Comparison of ENCODE assay signal across 9 cellular contexts in the genomic region with DNA sequence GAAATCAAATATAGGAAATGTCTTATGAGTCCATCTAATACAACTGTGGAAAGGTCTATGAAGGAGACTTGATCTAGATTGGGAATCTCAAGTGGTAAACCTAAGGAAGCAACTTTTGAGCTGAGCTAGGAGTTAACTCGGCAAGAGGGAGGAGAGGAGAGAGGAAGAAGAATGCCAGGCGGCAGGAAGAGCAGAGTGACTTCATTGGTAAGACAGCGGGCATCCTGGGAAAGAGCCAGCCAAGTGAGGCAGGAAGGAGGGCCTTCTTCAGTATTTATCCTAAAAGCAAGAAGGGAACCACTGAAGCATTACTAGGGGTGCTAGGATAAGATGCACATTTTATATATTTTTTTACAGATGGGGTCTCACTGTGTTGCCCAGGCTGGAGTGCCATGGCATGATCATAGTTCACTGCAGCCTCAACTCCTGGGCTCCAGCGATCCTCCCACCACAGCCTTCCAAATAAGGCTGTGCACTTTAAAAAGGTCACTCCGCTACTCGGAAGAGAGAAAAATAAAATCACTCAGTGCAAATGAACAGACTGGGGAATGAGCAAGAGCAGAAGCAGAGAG. TPM values are rescaled to one million over a fixed set of nuclear protein-coding genes. Genes with fewer than 3 reads are reported as not detected.
DNase-seq lines count a peak whose midpoint lies in the region; ATAC-seq and TF ChIP-seq lines count a peak whose summit lies in the region.
"Had no signal": no experiment of that assay in that cellular context is flagged by ENCODE, and none has a peak within 500 bp of the region (broad histone marks: within the 10 kb centered on the region; RNA-seq: fewer than 3 reads in every experiment).

No MANE protein-coding gene starts in this region.

- ATAC-seq in T-helper 17 cell (no peak), gastroesophageal sphincter (no peak)

- peak overlapping the region in 1 of 2 donors; percentile 85 for H3K4me3 ChIP-seq in gastroesophageal sphincter
- peak overlapping the region; percentile 81 to 93 (median 84) for H3K4me3 ChIP-seq in stomach
- H3K4me3 ChIP-seq in neuronal stem cell (ENCODE audit: low read length in 2 of 2) = peak overlapping the region in 1 of 2 donors; percentile 17

- H3K18ac ChIP-seq in neuronal stem cell (ENCODE audit: low read length) = no peak overlapping the region

- H3K27me3 Mint-ChIP-seq in activated CD4-positive, alpha-beta T cell treated with anti-CD3 and anti-CD28 coated beads, Interleukin-2, amount 10 ng/mL, durations not matched to agents 7 days and 5 days = no peaks in the 10 kb centered on the region
- no peaks in the 10 kb centered on the region for H3K27me3 Mint-ChIP-seq in T-helper 17 cell

- H4K91ac ChIP-seq in neuronal stem cell (ENCODE audit: low read depth, low read length, poor library complexity) = no peak overlapping the region

- H3K23ac ChIP-seq in neuronal stem cell (ENCODE audit: low read depth, low read length, poor library complexity) = no peak overlapping the region

- TF ChIP-seq CTCF in gastroesophageal sphincter (IDR thresholded peaks at IDR 0.05) (no peak), stomach (IDR thresholded peaks at IDR 0.05) (no peak)

- peak overlapping the region; percentile 66 to 100 (median 99) for H3K27ac ChIP-seq in gastroesophageal sphincter
- peak overlapping the region in 4 of 5 donors; percentile 99 to 100 (median 100) for H3K27ac ChIP-seq in stomach
- no peak overlapping the region for H3K27ac ChIP-seq in neuronal stem cell (replicated peaks; ENCODE audit: low read length)

- H2AFZ ChIP-seq in neuronal stem cell (ENCODE audit: low read length) = no peak overlapping the region

- no peak for DNase-seq in activated CD4-positive, alpha-beta T cell treated with anti-CD3 and anti-CD28 coated beads, Interleukin-2, amount 10 ng/mL, durations not matched to agents 7 days and 5 days
- no peak for DNase-seq in activated CD4-positive, alpha-beta T cell treated with anti-CD3 and anti-CD28 coated beads for 48 hours
- DNase-seq in T-helper 17 cell (no peak), stomach (no peak), HPDE6-E6E7 (ENCODE audit: extremely low spot score) (no peak), midbrain (lab: John Stamatoyannopoulos, UW) (no peak), neuronal stem cell (ENCODE audit: low spot score) (no peak)
- DNase-seq: NCI-H446 had no signal

- POLR2A ChIA-PET in activated CD4-positive, alpha-beta T cell treated with anti-CD3 and anti-CD28 coated beads, Interleukin-2, amount 10 ng/mL, durations not matched to agents 7 days and 5 days (lab: Charles Lee) = no interaction called here

- H3K9ac ChIP-seq in neuronal stem cell (ENCODE audit: low read depth, low read length, poor library complexity) = no peak overlapping the region

- CTCF ChIA-PET in activated CD4-positive, alpha-beta T cell treated with anti-CD3 and anti-CD28 coated beads, Interleukin-2, amount 10 ng/mL, durations not matched to agents 7 days and 5 days (lab: Charles Lee) = interaction anchor here (0.8 to 1.4 kb wide), 5 partner anchors 10 to 33 kb away, joined by 3 to 4 read pairs (median 3); no protein-coding TSS in a partner anchor

- no peak overlapping the region for H4K8ac ChIP-seq in neuronal stem cell (ENCODE audit: low read depth, low read length)

- peaks cover 0 to 40% of the 10 kb centered on the region in 2 donors for H3K36me3 ChIP-seq in gastroesophageal sphincter
- H3K36me3 ChIP-seq in stomach = peaks cover 16 to 47% (median 38%) of the 10 kb centered on the region in 4 donors
- H3K36me3 ChIP-seq in neuronal stem cell (replicated peaks in 1 of 2; ENCODE audit: control insufficient read depth in 2 of 2, insufficient read depth in 2 of 2, low read length in 2 of 2) = peaks cover 7 to 42% of the 10 kb centered on the region in 2 donors

- H3K4me1 ChIP-seq in gastroesophageal sphincter (peaks cover 0 to 50% (median 18%) of the 10 kb centered on the region in 3 donors), stomach (peaks cover 17 to 52% (median 35%) of the 10 kb centered on the region in 4 donors), neuronal stem cell (ENCODE audit: control insufficient read depth in 2 of 2, insufficient read depth in 1 of 2, low read depth in 1 of 2, low read length in 2 of 2) (peaks cover 3 to 4% of the 10 kb centered on the region in 2 donors)

- H2BK5ac ChIP-seq in neuronal stem cell (ENCODE audit: low read length) = no peak overlapping the region

- H3K4me1 Mint-ChIP-seq in activated CD4-positive, alpha-beta T cell treated with anti-CD3 and anti-CD28 coated beads, Interleukin-2, amount 10 ng/mL, durations not matched to agents 7 days and 5 days = peaks cover 47% of the 10 kb centered on the region
- H3K4me1 Mint-ChIP-seq in T-helper 17 cell = peaks cover 32% of the 10 kb centered on the region

- H3K14ac ChIP-seq in neuronal stem cell (ENCODE audit: low read length) = no peak overlapping the region

- H3K27ac Mint-ChIP-seq in activated CD4-positive, alpha-beta T cell treated with anti-CD3 and anti-CD28 coated beads, Interleukin-2, amount 10 ng/mL, durations not matched to agents 7 days and 5 days = peak overlapping the region; percentile 89
- peak overlapping the region; percentile 95 for H3K27ac Mint-ChIP-seq in T-helper 17 cell

- TF ChIP-seq EP300 in gastroesophageal sphincter (IDR thresholded peaks at IDR 0.05) (no peak), stomach (IDR thresholded peaks at IDR 0.05) (no peak)

- WGBS in gastroesophageal sphincter (ENCODE audit: low coverage in 1 of 2), 2 donors = 32 to 41% methylated on average over 4 to 5 of the region's 6 CpGs
- 49 to 59% (median 51%) methylated on average over 6 of the region's 6 CpGs for WGBS in stomach, 5 donors
- WGBS in neuronal stem cell (ENCODE audit: extremely low coverage in 2 of 2, insufficient read length in 2 of 2, insufficient replicate concordance in 1 of 2), 2 donors = no CpG with 5 or more reads among the region's 6 CpGs

- H3K4me2 ChIP-seq in neuronal stem cell (ENCODE audit: insufficient read depth, low read length, poor library complexity, severe bottlenecking) = no peak overlapping the region

- H3K9me3 ChIP-seq in T-helper 17 cell (ENCODE audit: control insufficient read depth, low read length, poor library complexity, severe bottlenecking) (no peaks in the 10 kb centered on the region), gastroesophageal sphincter (no peaks in the 10 kb centered on the region), stomach (no peaks in the 10 kb centered on the region), neuronal stem cell (replicated peaks in 1 of 2; ENCODE audit: control insufficient read depth in 2 of 2, insufficient read depth in 1 of 2, low read depth in 1 of 2, low read length in 2 of 2) (peaks cover 2 to 3% of the 10 kb centered on the region in 2 donors)

- H3K79me1 ChIP-seq in neuronal stem cell (ENCODE audit: low read depth, low read length) = peaks cover 14% of the 10 kb centered on the region

- no peak overlapping the region for H3K4ac ChIP-seq in neuronal stem cell (ENCODE audit: low read length)

- no peak overlapping the region for H2BK120ac ChIP-seq in neuronal stem cell (ENCODE audit: low read depth, low read length)

- H2AK5ac ChIP-seq in neuronal stem cell (ENCODE audit: low read depth, low read length) = no peak overlapping the region

- no peak overlapping the region for H2BK12ac ChIP-seq in neuronal stem cell (ENCODE audit: low read length)

- H3K4me3 Mint-ChIP-seq in activated CD4-positive, alpha-beta T cell treated with anti-CD3 and anti-CD28 coated beads, Interleukin-2, amount 10 ng/mL, durations not matched to agents 7 days and 5 days = peak overlapping the region; percentile 94
- peak overlapping the region; percentile 95 for H3K4me3 Mint-ChIP-seq in T-helper 17 cell

- H2BK15ac ChIP-seq in neuronal stem cell (ENCODE audit: low read length) = no peak overlapping the region

- H3K36me3 Mint-ChIP-seq in activated CD4-positive, alpha-beta T cell treated with anti-CD3 and anti-CD28 coated beads, Interleukin-2, amount 10 ng/mL, durations not matched to agents 7 days and 5 days (ENCODE audit: low read depth) = peaks cover 22% of the 10 kb centered on the region
- H3K36me3 Mint-ChIP-seq in T-helper 17 cell (ENCODE audit: low read depth) = peaks cover 2% of the 10 kb centered on the region

- intact Hi-C loops in stomach (cut with DNase I; ENCODE audit: low total_unique reads) = no loop called here

- TF ChIP-seq POLR2A in gastroesophageal sphincter (IDR thresholded peaks at IDR 0.05) = no peak
- no peak for TF ChIP-seq POLR2A in stomach (IDR thresholded peaks at IDR 0.05)

- H3K27me3 ChIP-seq in gastroesophageal sphincter = no peaks in the 10 kb centered on the region
- H3K27me3 ChIP-seq in stomach = no peaks in the 10 kb centered on the region
- peaks cover 0 to 2% (median 0%) of the 10 kb centered on the region in 3 experiments for H3K27me3 ChIP-seq in neuronal stem cell (ENCODE audit: control insufficient read depth in 3 of 3, insufficient read depth in 3 of 3, low read depth in 1 of 3, low read length in 3 of 3)

- H3K9me3 Mint-ChIP-seq in activated CD4-positive, alpha-beta T cell treated with anti-CD3 and anti-CD28 coated beads, Interleukin-2, amount 10 ng/mL, durations not matched to agents 7 days and 5 days = no peaks in the 10 kb centered on the region

RNA-seq across cellular contexts. Expression of a gene that starts 2.0 kb away (rescaled TPM):
- total RNA-seq in activated CD4-positive, alpha-beta T cell treated with anti-CD3 and anti-CD28 coated beads, Interleukin-2, amount 10 ng/mL, durations not matched to agents 7 days and 5 days = 10 to 100 TPM; 69.7 to 93.0 TPM
- 100 to 1,000 TPM; 112 to 116 TPM for total RNA-seq in T-helper 17 cell
- total RNA-seq in gastroesophageal sphincter = 100 to 1,000 TPM; 104 to 144 (median 108) TPM
- total RNA-seq in stomach = 100 to 1,000 TPM in 1 of 5 donors, 10 to 100 TPM in 3, 1 to 10 TPM in 1; 9.0 to 105 (median 76.1) TPM
- 10 to 100 TPM; 39.1 to 75.6 (median 54.7) TPM for polyA plus RNA-seq in stomach
- polyA plus RNA-seq in neuronal stem cell (2013, experiment 1 of 2) = 49.2 TPM
- 49.9 TPM for polyA plus RNA-seq in neuronal stem cell (2013, experiment 2 of 2)

RNA-seq across cellular contexts. Expression of a gene that starts 22.9 kb away (rescaled TPM):
- 10 to 100 TPM; 25.3 to 28.2 TPM for total RNA-seq in activated CD4-positive, alpha-beta T cell treated with anti-CD3 and anti-CD28 coated beads, Interleukin-2, amount 10 ng/mL, durations not matched to agents 7 days and 5 days
- total RNA-seq in T-helper 17 cell (10 to 100 TPM; 15.3 to 22.9 TPM), gastroesophageal sphincter (10 to 100 TPM; 19.1 to 32.5 (median 28.9) TPM), stomach (100 to 1,000 TPM in 1 of 5 donors, 10 to 100 TPM in 3, 1 to 10 TPM in 1; 1.2 to 176 (median 43.0) TPM)
- polyA plus RNA-seq in stomach = 10 to 100 TPM in 1 of 3 donors, 1 to 10 TPM in 2; 8.9 to 11.8 (median 9.5) TPM
- 26.1 TPM for polyA plus RNA-seq in neuronal stem cell (2013, experiment 1 of 2)
- 23.8 TPM for polyA plus RNA-seq in neuronal stem cell (2013, experiment 2 of 2)

RNA-seq across cellular contexts. Expression of a gene that starts 33.4 kb away (rescaled TPM):
- total RNA-seq in activated CD4-positive, alpha-beta T cell treated with anti-CD3 and anti-CD28 coated beads, Interleukin-2, amount 10 ng/mL, durations not matched to agents 7 days and 5 days = 100 to 1,000 TPM in 1 of 2 experiments, 10 to 100 TPM in 1; 96.5 to 103 TPM
- total RNA-seq in T-helper 17 cell (10 to 100 TPM; 51.2 to 52.6 TPM), gastroesophageal sphincter (10 to 100 TPM; 56.0 to 77.8 (median 69.6) TPM), stomach (100 to 1,000 TPM in 1 of 5 donors, 10 to 100 TPM in 4; 43.0 to 210 (median 52.2) TPM)
- polyA plus RNA-seq in stomach = 10 to 100 TPM in 2 of 3 donors, 1 to 10 TPM in 1; 8.9 to 18.9 (median 14.4) TPM
- polyA plus RNA-seq in neuronal stem cell (2013, experiment 1 of 2) = 47.6 TPM
- 47.3 TPM for polyA plus RNA-seq in neuronal stem cell (2013, experiment 2 of 2)
